In the genomic region with DNA sequence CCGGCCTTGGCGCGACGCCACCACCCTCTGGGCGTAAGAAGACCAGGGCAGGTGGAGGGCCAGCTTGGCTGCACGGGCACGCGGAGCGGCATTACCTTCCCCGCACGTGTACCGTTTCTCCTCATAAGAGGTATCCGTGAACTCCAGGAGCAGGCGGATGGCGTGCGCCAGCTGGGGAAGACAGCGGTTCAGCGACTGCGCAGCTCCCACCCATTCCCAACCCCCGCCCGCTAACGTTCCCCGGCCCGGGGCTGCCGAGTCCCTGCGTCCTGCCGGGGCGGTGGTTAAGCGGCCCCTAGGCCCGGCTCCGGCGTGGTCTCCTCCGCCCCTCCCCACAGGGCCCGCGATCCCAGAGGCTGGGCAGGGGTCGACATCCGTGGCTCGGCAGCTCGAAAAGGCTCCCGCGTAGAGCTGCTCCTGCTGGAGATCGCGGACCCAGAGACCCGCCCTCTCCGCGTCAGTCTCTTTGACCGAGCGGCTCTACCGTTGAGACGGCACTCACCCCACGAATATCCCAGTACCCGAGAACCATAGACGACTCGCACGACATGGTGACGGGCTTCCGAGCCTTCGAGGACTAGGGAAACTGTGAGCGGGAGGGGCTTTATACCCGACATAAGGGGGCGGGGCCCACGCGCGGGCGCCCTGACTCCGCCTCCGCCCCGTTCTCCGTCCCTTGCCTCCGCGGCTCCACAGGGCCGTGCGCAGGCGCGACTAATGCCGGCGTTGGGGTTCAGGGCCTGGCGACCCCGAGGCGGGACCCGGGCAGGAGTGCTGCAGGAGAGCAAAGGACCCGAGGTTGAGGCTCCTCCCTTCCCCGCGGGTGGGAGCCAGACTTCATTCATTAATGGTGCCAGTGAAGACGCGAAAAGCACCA, we compare ENCODE assay signal across 8 cellular contexts. TPM values are rescaled to one million over a fixed set of nuclear protein-coding genes. Genes with fewer than 3 reads are reported as not detected.
DNase-seq lines count a peak whose midpoint lies in the region; ATAC-seq and TF ChIP-seq lines count a peak whose summit lies in the region.

No MANE protein-coding gene starts in this region.

- TF ChIP-seq CTCF in VCaP (conservative IDR thresholded peaks at IDR 0.05) (no peak), brain microvascular endothelial cell (IDR thresholded peaks at IDR 0.05; ENCODE audit: low read depth, low read length, missing control alignments) (no peak)

- POLR2A ChIA-PET in HEK293T (lab: Yijun Ruan, JAX), result interaction anchor here (0.6 to 1.3 kb wide), 4 partner anchors 10 to 192 kb away, joined by 3 to 5 read pairs (median 4); a partner anchor contains a TSS

- peak overlapping the region; percentile 68 for H3K27ac ChIP-seq in VCaP
- H3K27ac ChIP-seq in brain microvascular endothelial cell, result peak overlapping the region; percentile 31

- in situ Hi-C loops in brain microvascular endothelial cell (cut with HindIII; ENCODE audit: low pct_ligation_motif_present, low sequenced_read_pairs), result no loop called here

- H3K9me3 ChIP-seq in iPS-18c (ENCODE audit: control insufficient read depth, insufficient read depth, low read length) (no peaks in the 10 kb centered on the region), skeletal muscle satellite cell (replicated peaks; ENCODE audit: low read length) (no peaks in the 10 kb centered on the region)

- peak overlapping the region; percentile 62 for H3K9ac ChIP-seq in skeletal muscle satellite cell (ENCODE audit: low read depth, low read length)

- peak overlapping the region; percentile 72 for H3K4me3 ChIP-seq in brain microvascular endothelial cell (ENCODE audit: low read depth, low read length)
- H3K4me3 ChIP-seq in iPS-18c (ENCODE audit: insufficient read depth, low read depth, low read length), result peak overlapping the region; percentile 71
- H3K4me3 ChIP-seq in skeletal muscle satellite cell (ENCODE audit: low read length), result peak overlapping the region; percentile 76

- peak overlapping the region; percentile 93 for H3K4me2 ChIP-seq in skeletal muscle satellite cell (ENCODE audit: low read length)

- H3K36me3 ChIP-seq in brain microvascular endothelial cell (replicated peaks) (peaks cover 13% of the 10 kb centered on the region), skeletal muscle satellite cell (ENCODE audit: insufficient read depth, low read length) (no peaks in the 10 kb centered on the region)

- CTCF ChIA-PET in HEK293T (lab: Yijun Ruan, JAX), result no interaction called here

- H3K27me3 ChIP-seq in brain microvascular endothelial cell (replicated peaks) (no peaks in the 10 kb centered on the region), skeletal muscle satellite cell (ENCODE audit: control insufficient read depth, insufficient read depth, low read length) (peaks cover 27% of the 10 kb centered on the region)

- no peak for ATAC-seq in HG02970 (IDR thresholded peaks at IDR 0.05; ENCODE audit: low FRiP score, unreplicated experiment)

- peak; percentile 84 for DNase-seq in DMS53 (lab: John Stamatoyannopoulos, UW)
- DNase-seq in HEK293T (ENCODE audit: extremely low spot score), result peak; percentile 88
- DNase-seq in NCI-H1436 treated with DMSO at 0.1 percent for 48 hours (lab: John Stamatoyannopoulos, UW), result peak; percentile 30
- peak; percentile 65 for DNase-seq in brain microvascular endothelial cell

- H3K4me1 ChIP-seq in skeletal muscle satellite cell (ENCODE audit: control insufficient read depth, insufficient read depth, low read length), result peaks cover 10% of the 10 kb centered on the region

TF ChIP-seq in HEK293T, 16 proteins besides CTCF, POLR2A, EP300 and RAD21:
- no peak for TF ChIP-seq NFRKB (IDR thresholded peaks at IDR 0.05)
- peak; percentile 46; the same call in 1 of the 2 replicates for TF ChIP-seq ELF4 (IDR thresholded peaks at IDR 0.05)
- no peak for TF ChIP-seq BHLHE40 (IDR thresholded peaks at IDR 0.05; ENCODE audit: borderline replicate concordance)
- TF ChIP-seq, protein P1, sequence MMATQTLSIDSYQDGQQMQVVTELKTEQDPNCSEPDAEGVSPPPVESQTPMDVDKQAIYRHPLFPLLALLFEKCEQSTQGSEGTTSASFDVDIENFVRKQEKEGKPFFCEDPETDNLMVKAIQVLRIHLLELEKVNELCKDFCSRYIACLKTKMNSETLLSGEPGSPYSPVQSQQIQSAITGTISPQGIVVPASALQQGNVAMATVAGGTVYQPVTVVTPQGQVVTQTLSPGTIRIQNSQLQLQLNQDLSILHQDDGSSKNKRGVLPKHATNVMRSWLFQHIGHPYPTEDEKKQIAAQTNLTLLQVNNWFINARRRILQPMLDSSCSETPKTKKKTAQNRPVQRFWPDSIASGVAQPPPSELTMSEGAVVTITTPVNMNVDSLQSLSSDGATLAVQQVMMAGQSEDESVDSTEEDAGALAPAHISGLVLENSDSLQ (IDR thresholded peaks at IDR 0.05), result no peak
- no peak for TF ChIP-seq HDGF (IDR thresholded peaks at IDR 0.05; ENCODE audit: borderline replicate concordance)
- peak; percentile 55 for TF ChIP-seq L3MBTL2 (conservative IDR thresholded peaks at IDR 0.05)

RNA-seq across cellular contexts. Expression of a gene that starts 0.9 kb away (rescaled TPM):
- 2.5 and 15.9 TPM in 2 replicates for total RNA-seq in skeletal muscle satellite cell (2012; rRNA removed)

RNA-seq across cellular contexts. Expression of a gene that starts 23.7 kb away (rescaled TPM):
- not detected in 2 replicates for total RNA-seq in skeletal muscle satellite cell (2012; rRNA removed)

RNA-seq across cellular contexts. Expression of a gene that starts 27.9 kb away (rescaled TPM):
- 0.22 and 0.51 TPM in 2 replicates for total RNA-seq in skeletal muscle satellite cell (2012; rRNA removed)

RNA-seq across cellular contexts. Expression of a gene that starts 52.4 kb away (rescaled TPM):
- total RNA-seq in skeletal muscle satellite cell (2012; rRNA removed), result not detected in 2 replicates

Comparison
In these comparisons a context has a peak if more than half of its experiments do, and no peak if none do; other contexts are left out.
1. DNase-seq: peak in every context shown above with its lines; median percentile 88 in HEK293T; 84 in DMS53; 65 in brain microvascular endothelial cell; 30 in NCI-H1436 treated with DMSO at 0.1 percent for 48 hours.